8 cellular contexts compared by ENCODE assay signal in genomic region chr2:190181066-190181681, GRCh38.
DNase-seq lines count a peak whose midpoint lies in the region; ATAC-seq, FAIRE-seq and TF ChIP-seq lines count a peak whose summit lies in the region.

No MANE protein-coding gene starts in this region.

- no peak for TF ChIP-seq RAD21 in A549 (conservative IDR thresholded peaks at IDR 0.05 in 1 of 2, IDR thresholded peaks at IDR 0.05 in 1 of 2)

- TF ChIP-seq EP300 in A549 (IDR thresholded peaks at IDR 0.05): no peak

- TF ChIP-seq CTCF in A549 (IDR thresholded peaks at IDR 0.05): no peak

- peaks cover 14% of the 10 kb centered on the region for H3K27me3 Mint-ChIP-seq in activated T-helper 17 cell treated with anti-CD3 and anti-CD28 coated beads, Interleukin-2, amount 50 U/mL, for 72 hours
- H3K27me3 Mint-ChIP-seq in immature natural killer cell (ENCODE audit: low read depth in 3 of 3): peaks cover 0 to 18% (median 4%) of the 10 kb centered on the region in 3 donors
- no peaks in the 10 kb centered on the region for H3K27me3 Mint-ChIP-seq in stimulated activated memory B cell treated with anti-CD40 and anti-IgM and Interleukin-4, amounts not matched to agents 10 μg/mL and 1 μg/mL and 100 μg/mL, for 72 hours

- peak overlapping the region; percentile 64 for H3K4me3 ChIP-seq in A549

- H3K9me3 ChIP-seq in A549: no peaks in the 10 kb centered on the region

- no peak overlapping the region for H3K27ac Mint-ChIP-seq in activated T-helper 17 cell treated with anti-CD3 and anti-CD28 coated beads, Interleukin-2, amount 50 U/mL, for 72 hours
- H3K27ac Mint-ChIP-seq in immature natural killer cell: no peak overlapping the region
- H3K27ac Mint-ChIP-seq in stimulated activated memory B cell treated with anti-CD40 and anti-IgM and Interleukin-4, amounts not matched to agents 10 μg/mL and 1 μg/mL and 100 μg/mL, for 72 hours: no peak overlapping the region

- no peaks in the 10 kb centered on the region for H3K36me3 Mint-ChIP-seq in activated T-helper 17 cell treated with anti-CD3 and anti-CD28 coated beads, Interleukin-2, amount 50 U/mL, for 72 hours (ENCODE audit: low read depth)
- peaks cover 0 to 7% (median 0%) of the 10 kb centered on the region in 3 donors for H3K36me3 Mint-ChIP-seq in immature natural killer cell
- no peaks in the 10 kb centered on the region for H3K36me3 Mint-ChIP-seq in stimulated activated memory B cell treated with anti-CD40 and anti-IgM and Interleukin-4, amounts not matched to agents 10 μg/mL and 1 μg/mL and 100 μg/mL, for 72 hours

- peak overlapping the region; percentile 74 to 89 for H3K27ac ChIP-seq in A549

- 82% methylated on average over 15 of the region's 17 CpGs for WGBS in A549 (ENCODE audit: missing lambda C conversion rate)

- peak overlapping the region; percentile 79 for H3K4me2 ChIP-seq in A549

- H3K4me1 ChIP-seq in A549: peaks cover 4% of the 10 kb centered on the region; the same call in 2 of the 3 replicates

- ATAC-seq in A549 (no peak; a peak in 2 of 6 replicates), GM18498 (IDR thresholded peaks at IDR 0.05; ENCODE audit: unreplicated experiment) (peak; percentile 48), HG03342 (IDR thresholded peaks at IDR 0.05; ENCODE audit: unreplicated experiment) (peak; percentile 24)
- peak; percentile 16 for ATAC-seq in activated T-helper 17 cell treated with anti-CD3 and anti-CD28 coated beads, Interleukin-2, amount 50 U/mL, for 72 hours (replicated peaks)
- peak; percentile 61 for ATAC-seq in stimulated activated memory B cell treated with anti-CD40 and anti-IgM and Interleukin-4, amounts not matched to agents 10 μg/mL and 1 μg/mL and 100 μg/mL, for 72 hours

- H3K4me1 Mint-ChIP-seq in activated T-helper 17 cell treated with anti-CD3 and anti-CD28 coated beads, Interleukin-2, amount 50 U/mL, for 72 hours: no peaks in the 10 kb centered on the region
- peaks cover 7 to 10% of the 10 kb centered on the region in 2 donors for H3K4me1 Mint-ChIP-seq in immature natural killer cell
- peaks cover 20% of the 10 kb centered on the region for H3K4me1 Mint-ChIP-seq in stimulated activated memory B cell treated with anti-CD40 and anti-IgM and Interleukin-4, amounts not matched to agents 10 μg/mL and 1 μg/mL and 100 μg/mL, for 72 hours

- peak overlapping the region; percentile 42 for H3K4me3 Mint-ChIP-seq in activated T-helper 17 cell treated with anti-CD3 and anti-CD28 coated beads, Interleukin-2, amount 50 U/mL, for 72 hours
- H3K4me3 Mint-ChIP-seq in immature natural killer cell: peak overlapping the region; percentile 59 to 74 (median 70)
- peak overlapping the region; percentile 67 for H3K4me3 Mint-ChIP-seq in stimulated activated memory B cell treated with anti-CD40 and anti-IgM and Interleukin-4, amounts not matched to agents 10 μg/mL and 1 μg/mL and 100 μg/mL, for 72 hours

- DNase-seq in A549 (ENCODE audit: low read depth in 1 of 2, low spot score in 1 of 2) (peak in 1 of 2 experiments; percentile 6), immature natural killer cell (no peak), NCI-H187 treated with DMSO at 0.1 percent for 48 hours (lab: John Stamatoyannopoulos, UW) (no peak), NCI-H2107 treated with DMSO at 0.1 percent for 48 hours (lab: John Stamatoyannopoulos, UW; ENCODE audit: unreplicated experiment) (no peak)

- POLR2A ChIA-PET in A549 (lab: Yijun Ruan, JAX): interaction anchor here (1.6 kb wide), 1 partner anchor 419 kb away, joined by 5 read pairs; the partner anchor contains the start of gene OSGEPL1

- TF ChIP-seq POLR2A in A549 (IDR thresholded peaks at IDR 0.05; ENCODE audit: low read length): no peak

- H3K9me3 Mint-ChIP-seq in activated T-helper 17 cell treated with anti-CD3 and anti-CD28 coated beads, Interleukin-2, amount 50 U/mL, for 72 hours: no peaks in the 10 kb centered on the region
- peaks cover 0 to 4% (median 0%) of the 10 kb centered on the region in 6 donors for H3K9me3 Mint-ChIP-seq in immature natural killer cell
- no peaks in the 10 kb centered on the region for H3K9me3 Mint-ChIP-seq in stimulated activated memory B cell treated with anti-CD40 and anti-IgM and Interleukin-4, amounts not matched to agents 10 μg/mL and 1 μg/mL and 100 μg/mL, for 72 hours

- FAIRE-seq in A549 (lab: Jason Lieb, UNC): no peak

- CTCF ChIA-PET in A549 (lab: Yijun Ruan, JAX): interaction anchor here (0.6 to 2.8 kb wide), 14 partner anchors 8 to 448 kb away, joined by 3 to 26 read pairs (median 4); no protein-coding TSS in a partner anchor

TF ChIP-seq in A549, 52 proteins besides CTCF, POLR2A, EP300 and RAD21:
- TF ChIP-seq RARB (CRISPR knock-in tag; IDR thresholded peaks at IDR 0.05): no peak
- no peak for TF ChIP-seq HOXA7 (CRISPR knock-in tag; IDR thresholded peaks at IDR 0.05)
- no peak for TF ChIP-seq TP53 (CRISPR knock-in tag; IDR thresholded peaks at IDR 0.05)
- TF ChIP-seq HES2 (IDR thresholded peaks at IDR 0.05): no peak
- TF ChIP-seq SMC3 (IDR thresholded peaks at IDR 0.05): no peak
- no peak for TF ChIP-seq FOXS1 (CRISPR knock-in tag; IDR thresholded peaks at IDR 0.05)
- TF ChIP-seq FOSL2 (IDR thresholded peaks at IDR 0.05): no peak
- TF ChIP-seq FOSL2 (CRISPR knock-in tag; IDR thresholded peaks at IDR 0.05): no peak
- TF ChIP-seq HOXB13 (CRISPR knock-in tag; IDR thresholded peaks at IDR 0.05; ENCODE audit: low read depth): no peak
- TF ChIP-seq, protein P1, sequence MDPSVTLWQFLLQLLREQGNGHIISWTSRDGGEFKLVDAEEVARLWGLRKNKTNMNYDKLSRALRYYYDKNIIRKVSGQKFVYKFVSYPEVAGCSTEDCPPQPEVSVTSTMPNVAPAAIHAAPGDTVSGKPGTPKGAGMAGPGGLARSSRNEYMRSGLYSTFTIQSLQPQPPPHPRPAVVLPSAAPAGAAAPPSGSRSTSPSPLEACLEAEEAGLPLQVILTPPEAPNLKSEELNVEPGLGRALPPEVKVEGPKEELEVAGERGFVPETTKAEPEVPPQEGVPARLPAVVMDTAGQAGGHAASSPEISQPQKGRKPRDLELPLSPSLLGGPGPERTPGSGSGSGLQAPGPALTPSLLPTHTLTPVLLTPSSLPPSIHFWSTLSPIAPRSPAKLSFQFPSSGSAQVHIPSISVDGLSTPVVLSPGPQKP (IDR thresholded peaks at IDR 0.05; ENCODE audit: low read depth, low read length): no peak
- no peak for TF ChIP-seq GATA3 (IDR thresholded peaks at IDR 0.05; ENCODE audit: borderline replicate concordance)
- TF ChIP-seq, protein P2, sequence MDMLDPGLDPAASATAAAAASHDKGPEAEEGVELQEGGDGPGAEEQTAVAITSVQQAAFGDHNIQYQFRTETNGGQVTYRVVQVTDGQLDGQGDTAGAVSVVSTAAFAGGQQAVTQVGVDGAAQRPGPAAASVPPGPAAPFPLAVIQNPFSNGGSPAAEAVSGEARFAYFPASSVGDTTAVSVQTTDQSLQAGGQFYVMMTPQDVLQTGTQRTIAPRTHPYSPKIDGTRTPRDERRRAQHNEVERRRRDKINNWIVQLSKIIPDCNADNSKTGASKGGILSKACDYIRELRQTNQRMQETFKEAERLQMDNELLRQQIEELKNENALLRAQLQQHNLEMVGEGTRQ (IDR thresholded peaks at IDR 0.05): no peak
- TF ChIP-seq ZC3H11A (IDR thresholded peaks at IDR 0.05): no peak
- no peak for TF ChIP-seq MAZ (IDR thresholded peaks at IDR 0.05; ENCODE audit: borderline replicate concordance, low read depth, low read length)
- TF ChIP-seq MYC (IDR thresholded peaks at IDR 0.05; ENCODE audit: borderline replicate concordance, low read length): no peak
- TF ChIP-seq ZNF302 (CRISPR knock-in tag; IDR thresholded peaks at IDR 0.05): no peak
- TF ChIP-seq ESRRA (IDR thresholded peaks at IDR 0.05; ENCODE audit: borderline replicate concordance, low read length): no peak
- no peak for TF ChIP-seq RNF2 (IDR thresholded peaks at IDR 0.05; ENCODE audit: borderline replicate concordance, low read depth)
- no peak for TF ChIP-seq PHF8 (IDR thresholded peaks at IDR 0.05; ENCODE audit: borderline replicate concordance, low read depth)

Comparison
In these comparisons a context has a peak if more than half of its experiments do, and no peak if none do; other contexts are left out.
1. ATAC-seq: peak in GM18498 (single experiment), HG03342 (single experiment), activated T-helper 17 cell treated with anti-CD3 and anti-CD28 coated beads, Interleukin-2, amount 50 U/mL, for 72 hours (single experiment) and stimulated activated memory B cell treated with anti-CD40 and anti-IgM and Interleukin-4, amounts not matched to agents 10 μg/mL and 1 μg/mL and 100 μg/mL, for 72 hours (single experiment); none in A549 (0 of 2).
2. Peak in every context shown above with its lines, with median percentiles within 50 percentile points of each other: H3K4me3 Mint-ChIP-seq.